8 cellular contexts compared by ENCODE assay signal in the genomic region with DNA sequence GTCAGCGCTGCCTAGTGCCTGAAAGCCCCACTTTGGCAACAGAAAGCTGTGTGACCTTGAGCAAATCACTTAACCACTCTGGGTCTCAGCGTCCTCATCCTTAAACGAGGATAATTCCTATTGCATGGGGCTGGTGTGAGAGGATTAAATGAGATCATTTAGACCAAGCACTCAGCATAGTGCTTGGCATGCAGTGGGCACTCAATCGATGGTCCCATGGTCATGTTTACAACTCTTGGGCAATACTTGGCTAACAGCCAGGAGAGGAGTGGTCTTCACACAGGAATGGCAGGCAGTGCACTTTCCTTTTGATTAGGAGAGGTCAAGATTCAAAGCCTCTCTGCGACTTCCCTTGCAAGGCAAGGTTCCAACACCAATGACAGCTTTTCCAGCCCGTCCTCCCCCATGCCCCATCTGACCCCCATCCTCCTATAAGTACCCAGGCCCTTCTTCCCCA. TPM values are rescaled to one million over a fixed set of nuclear protein-coding genes. Genes with fewer than 3 reads are reported as not detected.
DNase-seq lines count a peak whose midpoint lies in the region; ATAC-seq and TF ChIP-seq lines count a peak whose summit lies in the region.

No MANE protein-coding gene starts in this region.

- H2AFZ ChIP-seq in GM23338, result no peak overlapping the region
- no peak overlapping the region for H2AFZ ChIP-seq in fibroblast of lung (ENCODE audit: low read length)

- H3F3A ChIP-seq in GM23338 (replicated peaks; ENCODE audit: low read depth), result peaks cover 16% of the 10 kb centered on the region

- no peaks in the 10 kb centered on the region for H3K27me3 ChIP-seq in GM23338 (ENCODE audit: insufficient read depth)
- no peaks in the 10 kb centered on the region for H3K27me3 ChIP-seq in fibroblast of lung (ENCODE audit: control insufficient read depth, insufficient read depth, low read length)

- peak overlapping the region; percentile 64 for H3K9ac ChIP-seq in fibroblast of lung (ENCODE audit: insufficient read depth, low read length)

- H3K79me2 ChIP-seq in GM23338 (replicated peaks; ENCODE audit: insufficient read depth), result peaks cover 40% of the 10 kb centered on the region
- peaks cover 45% of the 10 kb centered on the region for H3K79me2 ChIP-seq in fibroblast of lung (ENCODE audit: control insufficient read depth, insufficient read depth, low read length)

- H3K27me3 Mint-ChIP-seq in GM23338 (ENCODE audit: insufficient read depth, low read depth, poor library complexity), result peaks cover 11% of the 10 kb centered on the region

- peaks cover 26% of the 10 kb centered on the region for H4K20me1 ChIP-seq in GM23338 (replicated peaks; ENCODE audit: insufficient read depth)
- no peaks in the 10 kb centered on the region for H4K20me1 ChIP-seq in fibroblast of lung (ENCODE audit: control insufficient read depth, extremely low read depth, insufficient read depth, low read length)

- H3K9me3 Mint-ChIP-seq in GM23338, result no peaks in the 10 kb centered on the region; the same call in 2 of the 3 replicates

- 0 out of 2 replicates have a peak overlapping the region, but pooled peaks have one; percentile 45 for H3K27ac ChIP-seq in GM23338 (ENCODE audit: low read depth)
- peak overlapping the region; percentile 83 for H3K27ac ChIP-seq in fibroblast of lung (ENCODE audit: insufficient read depth, low read length)

- peak overlapping the region; percentile 63 for H3K4me3 ChIP-seq in GM23338
- peak overlapping the region; percentile 46 to 63 (median 48) for H3K4me3 ChIP-seq in fibroblast of lung (replicated peaks in 1 of 4; ENCODE audit: control extremely low read depth in 1 of 4, insufficient read depth in 1 of 4, low read depth in 3 of 4, low read length in 4 of 4)

- H3K36me3 ChIP-seq in GM23338 (ENCODE audit: insufficient read depth) (peaks cover 16% of the 10 kb centered on the region), fibroblast of lung (ENCODE audit: control insufficient read depth, insufficient read depth, low read length) (peaks cover 27% of the 10 kb centered on the region)

- H3K9me2 ChIP-seq in GM23338 (ENCODE audit: insufficient read depth), result no peaks in the 10 kb centered on the region

- H3K4me1 ChIP-seq in GM23338 (ENCODE audit: insufficient read depth), result peaks cover 24% of the 10 kb centered on the region
- H3K4me1 ChIP-seq in fibroblast of lung (ENCODE audit: control insufficient read depth, extremely low read depth, insufficient read depth, low read length), result peaks cover 30% of the 10 kb centered on the region

- peak overlapping the region; percentile 88 for H3K4me2 ChIP-seq in GM23338
- H3K4me2 ChIP-seq in fibroblast of lung (ENCODE audit: extremely low read depth, insufficient read depth, low read length), result peak overlapping the region; percentile 91

- peak overlapping the region; percentile 70 for H3K4me3 Mint-ChIP-seq in GM23338

- peaks cover 49% of the 10 kb centered on the region for H3K4me1 Mint-ChIP-seq in GM23338

- TF ChIP-seq CTCF in GM23338 (conservative IDR thresholded peaks at IDR 0.05; ENCODE audit: low read depth in 2 of 2) (no peak), fibroblast of lung (conservative IDR thresholded peaks at IDR 0.05 in 1 of 2, IDR thresholded peaks at IDR 0.05 in 1 of 2; ENCODE audit: low read depth in 1 of 2, low read length in 2 of 2) (no peak)

- H3K36me3 Mint-ChIP-seq in GM23338 (ENCODE audit: low read depth), result peaks cover 56% of the 10 kb centered on the region

- H3K27ac Mint-ChIP-seq in GM23338, result peak overlapping the region; percentile 75; the same call in 1 of the 2 replicates

- ATAC-seq in GM23338 (no peak), GM18909 (IDR thresholded peaks at IDR 0.05; ENCODE audit: poor library complexity, unreplicated experiment) (no peak), GM18511 (IDR thresholded peaks at IDR 0.05; ENCODE audit: unreplicated experiment) (no peak)

- in situ Hi-C loops in KBM-7 (cut with MboI; ENCODE audit: low pct_unique_long_range_greater_than_20kb, low sequenced_read_pairs), result no loop called here

- no peaks in the 10 kb centered on the region for H3K9me3 ChIP-seq in fibroblast of lung (ENCODE audit: control insufficient read depth, insufficient read depth, low read depth, low read length)

- DNase-seq in GM23338 (ENCODE audit: low spot score), result no peak
- DNase-seq in OCI-M1 (lab: John Stamatoyannopoulos, UW), result peak; percentile 10
- DNase-seq in fibroblast of lung (ENCODE audit: low read depth in 2 of 2), result peak; percentile 33 to 74
- peak; percentile 72 for DNase-seq in renal cortical epithelial cell (ENCODE audit: low read depth)
- DNase-seq in NCI-H526 (lab: John Stamatoyannopoulos, UW), result no peak
- DNase-seq in KBM-7, result no peak

TF ChIP-seq in GM23338, 12 proteins besides CTCF, POLR2A, EP300 and RAD21 (continues in another document):
- no peak for TF ChIP-seq ZNF462 (CRISPR knock-in tag; IDR thresholded peaks at IDR 0.05)

RNA-seq across cellular contexts. Expression of gene TNKS1BP1, which starts 14.1 kb away (rescaled TPM):
- 61.0 and 72.2 TPM in 2 replicates for total RNA-seq in GM23338 (2014; rRNA removed; shearing (Covaris generic))
- polyA plus RNA-seq in GM23338 (2016; fragmentation: Nextera tagmentation; extraction: Ambion mirVana) (64.2 and 72.9 TPM in 2 replicates), fibroblast of lung (70.2 and 70.4 TPM in 2 replicates)
- total RNA-seq in fibroblast of lung (88.3 and 111 TPM in 2 replicates), renal cortical epithelial cell (91.3 and 157 TPM in 2 replicates)
- polyA plus RNA-seq in fibroblast of lung (2012), result 140 and 176 TPM in 2 replicates
- 374 and 479 TPM in 2 replicates for polyA minus RNA-seq in fibroblast of lung (ENCODE audit: low replicate concordance)

RNA-seq across cellular contexts. Expression of gene SSRP1, which starts 25.0 kb away (rescaled TPM):
- 210 and 216 TPM in 2 replicates for total RNA-seq in GM23338 (2014; rRNA removed; shearing (Covaris generic))
- polyA plus RNA-seq in GM23338 (2016; fragmentation: Nextera tagmentation; extraction: Ambion mirVana) (205 and 225 TPM in 2 replicates), fibroblast of lung (94.1 and 173 TPM in 2 replicates)
- total RNA-seq in fibroblast of lung (52.7 and 55.0 TPM in 2 replicates), renal cortical epithelial cell (55.0 and 120 TPM in 2 replicates)
- 83.3 and 143 TPM in 2 replicates for polyA plus RNA-seq in fibroblast of lung (2012)
- 193 and 444 TPM in 2 replicates for polyA minus RNA-seq in fibroblast of lung (ENCODE audit: low replicate concordance)

RNA-seq across cellular contexts. Expression of gene P2RX3, which starts 27.5 kb away (rescaled TPM):
- total RNA-seq in GM23338 (2014; rRNA removed; shearing (Covaris generic)), result 0.35 TPM in 1 of 2 replicates, not detected in the other
- polyA plus RNA-seq in GM23338 (2016; fragmentation: Nextera tagmentation; extraction: Ambion mirVana), result 0.15 and 0.23 TPM in 2 replicates
- total RNA-seq in fibroblast of lung, result not detected in 2 replicates
- not detected in 2 replicates for polyA plus RNA-seq in fibroblast of lung
- not detected in 2 replicates for polyA plus RNA-seq in fibroblast of lung (2012)
- polyA minus RNA-seq in fibroblast of lung (ENCODE audit: low replicate concordance), result not detected in 2 replicates
- total RNA-seq in renal cortical epithelial cell, result not detected in 2 replicates

Comparison
In these comparisons a context has a peak if more than half of its experiments do, and no peak if none do; other contexts are left out.
1. DNase-seq: peak in OCI-M1 (single experiment), fibroblast of lung (2 of 2) and renal cortical epithelial cell (single experiment); none in GM23338 (single experiment), NCI-H526 (0 of 2) and KBM-7 (single experiment).